ENCODE assay signal across 16 cellular contexts in genomic region chr3:146067048-146067447, GRCh38.
DNase-seq lines count a peak whose midpoint lies in the region; TF ChIP-seq lines count a peak whose summit lies in the region.
"Had no signal": no experiment of that assay in that cellular context is flagged by ENCODE, and none has a peak within 500 bp of the region (broad histone marks: within the 10 kb centered on the region; RNA-seq: fewer than 3 reads in every experiment).

No MANE protein-coding gene starts in this region.

- peak overlapping the region; percentile 47 for H3K27ac Mint-ChIP-seq in nephron progenitor cell
- H3K27ac Mint-ChIP-seq: activated naive CD4-positive, alpha-beta T cell treated with anti-CD3 and anti-CD28 coated beads for 36 hours; CD4-positive, alpha-beta T cell; stimulated activated naive CD8-positive, alpha-beta T cell treated with anti-CD3 and anti-CD28 coated beads, Interleukin-15, amount 100 ng/mL, for 72 hours had no signal

- no peak overlapping the region for H3K27ac ChIP-seq in epithelial cell of prostate
- H3K27ac ChIP-seq: colonic mucosa, esophagus squamous epithelium, SK-N-MC had no signal

- peak; percentile 22 for DNase-seq in COLO829 (ENCODE audit: low spot score)
- DNase-seq in NCI-H446 treated with DMSO at 0.1 percent for 48 hours (lab: John Stamatoyannopoulos, UW), result peak; percentile 44
- peak; percentile 10 for DNase-seq in epithelial cell of prostate (ENCODE audit: low read depth, low spot score)
- no peak for DNase-seq in nephron progenitor cell
- DNase-seq in NOMO-1 treated with dmso at 0.1 percent for 144 hours (lab: John Stamatoyannopoulos, UW; ENCODE audit: unreplicated experiment), result no peak
- no peak for DNase-seq in iPS-NIHi11 (ENCODE audit: low spot score)
- DNase-seq in NCI-H1417 (lab: John Stamatoyannopoulos, UW), result no peak
- no peak for DNase-seq in cerebellar cortex (ENCODE audit: low spot score)
- DNase-seq: activated naive CD4-positive, alpha-beta T cell treated with anti-CD3 and anti-CD28 coated beads for 36 hours; CD4-positive, alpha-beta T cell; colonic mucosa; esophagus squamous epithelium; islet precursor cell; NCI-H146; stimulated activated naive CD8-positive, alpha-beta T cell treated with anti-CD3 and anti-CD28 coated beads, Interleukin-15, amount 100 ng/mL, for 72 hours had no signal

- peaks cover 3% of the 10 kb centered on the region for H3K27me3 Mint-ChIP-seq in nephron progenitor cell (ENCODE audit: low read depth, poor library complexity)
- H3K27me3 Mint-ChIP-seq: CD4-positive, alpha-beta T cell; stimulated activated naive CD8-positive, alpha-beta T cell treated with anti-CD3 and anti-CD28 coated beads, Interleukin-15, amount 100 ng/mL, for 72 hours had no signal

- H3K4me1 Mint-ChIP-seq in nephron progenitor cell, result no peaks in the 10 kb centered on the region
- H3K4me1 Mint-ChIP-seq: stimulated activated naive CD8-positive, alpha-beta T cell treated with anti-CD3 and anti-CD28 coated beads, Interleukin-15, amount 100 ng/mL, for 72 hours had no signal

- no peak overlapping the region for H3K4me3 Mint-ChIP-seq in nephron progenitor cell
- H3K4me3 Mint-ChIP-seq: activated naive CD4-positive, alpha-beta T cell treated with anti-CD3 and anti-CD28 coated beads for 36 hours; CD4-positive, alpha-beta T cell; stimulated activated naive CD8-positive, alpha-beta T cell treated with anti-CD3 and anti-CD28 coated beads, Interleukin-15, amount 100 ng/mL, for 72 hours had no signal

- H3K9me3 Mint-ChIP-seq in nephron progenitor cell, result no peaks in the 10 kb centered on the region
- H3K9me3 Mint-ChIP-seq: activated naive CD4-positive, alpha-beta T cell treated with anti-CD3 and anti-CD28 coated beads for 36 hours; CD4-positive, alpha-beta T cell; stimulated activated naive CD8-positive, alpha-beta T cell treated with anti-CD3 and anti-CD28 coated beads, Interleukin-15, amount 100 ng/mL, for 72 hours had no signal

- H3K36me3 Mint-ChIP-seq in nephron progenitor cell (ENCODE audit: low read depth), result peaks cover 19% of the 10 kb centered on the region

- no peak for TF ChIP-seq CTCF in nephron progenitor cell (IDR thresholded peaks at IDR 0.05)

Comparison
In these comparisons a context has a peak if more than half of its experiments do, and no peak if none do; other contexts are left out.
1. DNase-seq: peak in COLO829 (single experiment), NCI-H446 treated with DMSO at 0.1 percent for 48 hours (single experiment) and epithelial cell of prostate (single experiment); none in nephron progenitor cell (single experiment), NOMO-1 treated with dmso at 0.1 percent for 144 hours (single experiment), iPS-NIHi11 (single experiment), NCI-H1417 (0 of 3) and cerebellar cortex (single experiment).